ENCODE assay signal across 10 cellular contexts in the genomic region with DNA sequence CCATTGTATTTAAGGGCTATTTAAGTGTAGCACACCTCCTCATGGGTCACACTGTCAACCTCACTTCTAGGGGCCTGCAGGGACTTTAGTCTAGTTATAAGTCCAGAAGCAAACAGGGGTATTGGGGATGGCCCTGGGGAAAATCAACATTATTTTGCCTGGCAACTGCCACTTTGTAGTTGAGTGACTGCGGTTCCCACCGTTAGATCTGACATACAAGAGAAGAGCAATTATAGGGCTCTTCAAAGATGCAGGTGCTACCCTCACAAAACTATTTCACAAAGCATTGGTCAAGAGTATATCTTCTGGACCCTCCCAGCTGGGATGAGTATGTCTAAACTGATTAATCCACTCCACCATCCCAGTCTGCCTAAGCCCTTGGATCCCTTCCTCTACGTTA.
"Had no signal": no experiment of that assay in that cellular context is flagged by ENCODE, and none has a peak within 500 bp of the region (broad histone marks: within the 10 kb centered on the region; RNA-seq: fewer than 3 reads in every experiment).

No MANE protein-coding gene starts in this region.

- DNase-seq: GM23248, GOT3, H7, H9, HCEC 1CT, HFFc6 had no signal

- H3K4me3 ChIP-seq: GM23248, GM23338, HAP-1 had no signal

- H3K27ac ChIP-seq: GM23248 had no signal

- H3K36me3 ChIP-seq: HAP-1 had no signal

- FAIRE-seq: H1, H54 had no signal

- H3K4me1 ChIP-seq: HAP-1 had no signal

- H3K9me3 ChIP-seq: HAP-1 had no signal
